1 cellular context compared by ENCODE assay signal in the genomic region with DNA sequence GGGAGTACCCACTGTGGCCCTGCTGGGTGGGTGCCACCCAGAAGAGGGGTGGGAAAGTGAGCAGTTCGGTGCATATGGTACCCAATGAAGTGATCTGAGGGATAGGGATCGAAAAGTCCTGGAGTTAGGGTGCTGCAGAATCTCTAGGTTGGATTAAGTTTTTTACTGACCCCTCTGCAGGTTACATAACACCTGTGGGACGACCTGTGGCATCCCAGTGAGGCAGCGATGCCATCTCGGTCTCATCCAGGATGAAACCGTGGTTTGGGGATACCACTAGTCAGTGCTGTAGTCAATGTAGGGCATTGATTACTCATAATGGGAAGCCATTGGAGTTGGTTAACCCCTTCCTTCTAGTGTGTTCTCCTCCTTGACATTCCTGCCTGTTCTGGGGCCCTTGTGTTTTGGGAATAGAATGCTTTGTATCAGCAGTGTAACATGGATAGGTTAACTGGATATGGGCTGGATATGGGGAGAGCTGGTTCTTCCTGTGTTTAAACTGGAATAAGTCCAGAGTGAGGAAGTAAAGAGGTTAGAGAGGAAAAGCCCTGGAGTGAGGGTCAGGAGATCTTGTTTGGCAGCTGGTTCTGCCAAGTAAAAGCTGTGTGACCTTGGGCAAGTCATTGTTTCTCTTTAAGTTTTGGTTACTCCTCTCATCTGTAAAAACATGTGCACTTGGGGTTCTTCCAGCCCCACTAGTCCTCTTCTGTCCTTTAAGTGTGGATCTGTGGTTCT.
TF ChIP-seq lines count a peak whose summit lies in the region.

No MANE protein-coding gene starts in this region.

TF ChIP-seq in GM12878, 131 proteins besides CTCF, POLR2A, EP300 and RAD21:
- TF ChIP-seq, protein P1, sequence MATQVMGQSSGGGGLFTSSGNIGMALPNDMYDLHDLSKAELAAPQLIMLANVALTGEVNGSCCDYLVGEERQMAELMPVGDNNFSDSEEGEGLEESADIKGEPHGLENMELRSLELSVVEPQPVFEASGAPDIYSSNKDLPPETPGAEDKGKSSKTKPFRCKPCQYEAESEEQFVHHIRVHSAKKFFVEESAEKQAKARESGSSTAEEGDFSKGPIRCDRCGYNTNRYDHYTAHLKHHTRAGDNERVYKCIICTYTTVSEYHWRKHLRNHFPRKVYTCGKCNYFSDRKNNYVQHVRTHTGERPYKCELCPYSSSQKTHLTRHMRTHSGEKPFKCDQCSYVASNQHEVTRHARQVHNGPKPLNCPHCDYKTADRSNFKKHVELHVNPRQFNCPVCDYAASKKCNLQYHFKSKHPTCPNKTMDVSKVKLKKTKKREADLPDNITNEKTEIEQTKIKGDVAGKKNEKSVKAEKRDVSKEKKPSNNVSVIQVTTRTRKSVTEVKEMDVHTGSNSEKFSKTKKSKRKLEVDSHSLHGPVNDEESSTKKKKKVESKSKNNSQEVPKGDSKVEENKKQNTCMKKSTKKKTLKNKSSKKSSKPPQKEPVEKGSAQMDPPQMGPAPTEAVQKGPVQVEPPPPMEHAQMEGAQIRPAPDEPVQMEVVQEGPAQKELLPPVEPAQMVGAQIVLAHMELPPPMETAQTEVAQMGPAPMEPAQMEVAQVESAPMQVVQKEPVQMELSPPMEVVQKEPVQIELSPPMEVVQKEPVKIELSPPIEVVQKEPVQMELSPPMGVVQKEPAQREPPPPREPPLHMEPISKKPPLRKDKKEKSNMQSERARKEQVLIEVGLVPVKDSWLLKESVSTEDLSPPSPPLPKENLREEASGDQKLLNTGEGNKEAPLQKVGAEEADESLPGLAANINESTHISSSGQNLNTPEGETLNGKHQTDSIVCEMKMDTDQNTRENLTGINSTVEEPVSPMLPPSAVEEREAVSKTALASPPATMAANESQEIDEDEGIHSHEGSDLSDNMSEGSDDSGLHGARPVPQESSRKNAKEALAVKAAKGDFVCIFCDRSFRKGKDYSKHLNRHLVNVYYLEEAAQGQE (IDR thresholded peaks at IDR 0.05; ENCODE audit: low read depth, low read length), result no peak
- TF ChIP-seq, protein P2, sequence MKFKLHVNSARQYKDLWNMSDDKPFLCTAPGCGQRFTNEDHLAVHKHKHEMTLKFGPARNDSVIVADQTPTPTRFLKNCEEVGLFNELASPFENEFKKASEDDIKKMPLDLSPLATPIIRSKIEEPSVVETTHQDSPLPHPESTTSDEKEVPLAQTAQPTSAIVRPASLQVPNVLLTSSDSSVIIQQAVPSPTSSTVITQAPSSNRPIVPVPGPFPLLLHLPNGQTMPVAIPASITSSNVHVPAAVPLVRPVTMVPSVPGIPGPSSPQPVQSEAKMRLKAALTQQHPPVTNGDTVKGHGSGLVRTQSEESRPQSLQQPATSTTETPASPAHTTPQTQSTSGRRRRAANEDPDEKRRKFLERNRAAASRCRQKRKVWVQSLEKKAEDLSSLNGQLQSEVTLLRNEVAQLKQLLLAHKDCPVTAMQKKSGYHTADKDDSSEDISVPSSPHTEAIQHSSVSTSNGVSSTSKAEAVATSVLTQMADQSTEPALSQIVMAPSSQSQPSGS (IDR thresholded peaks at IDR 0.05; ENCODE audit: low read length), result no peak
- TF ChIP-seq ESRRA (IDR thresholded peaks at IDR 0.05; ENCODE audit: low read length), result no peak
- TF ChIP-seq HDGF (IDR thresholded peaks at IDR 0.05), result no peak
- no peak for TF ChIP-seq ZNF207 (IDR thresholded peaks at IDR 0.05; ENCODE audit: borderline replicate concordance)
- TF ChIP-seq SREBF2 (IDR thresholded peaks at IDR 0.05; ENCODE audit: low read length), result no peak
- TF ChIP-seq HCFC1 (IDR thresholded peaks at IDR 0.05; ENCODE audit: low read length), result no peak
- no peak for TF ChIP-seq ZNF24 (IDR thresholded peaks at IDR 0.05)
TF ChIP-seq in GM12878: peak in this region for 0.
